ENCODE assay signal across 15 cellular contexts in genomic region chr1:227766653-227767277, GRCh38. TPM values are rescaled to one million over a fixed set of nuclear protein-coding genes. Genes with fewer than 3 reads are reported as not detected.
DNase-seq lines count a peak whose midpoint lies in the region; ATAC-seq and TF ChIP-seq lines count a peak whose summit lies in the region.
"Had no signal": no experiment of that assay in that cellular context is flagged by ENCODE, and none has a peak within 500 bp of the region (broad histone marks: within the 10 kb centered on the region; RNA-seq: fewer than 3 reads in every experiment).

No MANE protein-coding gene starts in this region.

- H2BK5ac ChIP-seq in mesenchymal stem cell (ENCODE audit: low read depth, low read length, poor library complexity, severe bottlenecking): no peak overlapping the region

- peaks cover 45% of the 10 kb centered on the region for H3K79me1 ChIP-seq in mesenchymal stem cell (replicated peaks; ENCODE audit: low read length, poor library complexity, severe bottlenecking)

- no peak overlapping the region for H3K23ac ChIP-seq in mesenchymal stem cell (ENCODE audit: low read length in 2 of 2)

- peak overlapping the region; percentile 9 for H3K4me3 ChIP-seq in CD8-positive, alpha-beta T cell (ENCODE audit: low read depth, low read length)
- H3K4me3 ChIP-seq in mesenchymal stem cell (ENCODE audit: insufficient read depth in 1 of 2, low read depth in 1 of 2, low read length in 2 of 2): no peak overlapping the region
- H3K4me3 ChIP-seq: prostate gland had no signal

- H3K9me3 ChIP-seq in CD8-positive, alpha-beta T cell (ENCODE audit: low read length): no peaks in the 10 kb centered on the region
- H3K9me3 ChIP-seq in mesenchymal stem cell (ENCODE audit: control insufficient read depth, low read length): no peaks in the 10 kb centered on the region
- H3K9me3 ChIP-seq: prostate gland had no signal

- peak; percentile 60 for DNase-seq in NK-92 treated with Interleukin-12 subunit alpha and Interleukin-12 subunit beta, amount 100 ng/mL, for 24 hours (lab: John Stamatoyannopoulos, UW)
- no peak for DNase-seq in NK-92 (lab: John Stamatoyannopoulos, UW; ENCODE audit: unreplicated experiment)
- peak in 1 of 7 experiments; percentile 59 for DNase-seq in CD8-positive, alpha-beta T cell
- DNase-seq in NCI-H774 (lab: John Stamatoyannopoulos, UW): peak; percentile 6
- DNase-seq in endothelial cell (ENCODE audit: low spot score): no peak
- DNase-seq in mesenchymal stem cell: no peak
- no peak for DNase-seq in globus pallidus (ENCODE audit: low spot score)
- DNase-seq: cerebellar nuclear complex, NCI-H187 treated with DMSO at 0.1 percent for 48 hours had no signal

- no peak overlapping the region for H4K8ac ChIP-seq in mesenchymal stem cell (ENCODE audit: low read length)

- H2BK12ac ChIP-seq in mesenchymal stem cell (ENCODE audit: low read length in 2 of 2): no peak overlapping the region

- no peak overlapping the region for H3K4ac ChIP-seq in mesenchymal stem cell (ENCODE audit: low read depth in 1 of 2, low read length in 2 of 2)

- H2BK120ac ChIP-seq in mesenchymal stem cell (ENCODE audit: low read depth, low read length): no peak overlapping the region

- CTCF ChIA-PET in CD8-positive, alpha-beta T cell (lab: Charles Lee): interaction anchor here (1.9 to 12.5 kb wide), 3 partner anchors 8 to 184 kb away, joined by 7 to 264 read pairs (median 8); partner anchors contain the start of gene WNT9A

- H3K18ac ChIP-seq in mesenchymal stem cell (ENCODE audit: low read depth in 1 of 2, low read length in 2 of 2): no peak overlapping the region

- H3K14ac ChIP-seq in mesenchymal stem cell (ENCODE audit: low read length in 2 of 2): no peak overlapping the region

- POLR2A ChIA-PET in CD8-positive, alpha-beta T cell (lab: Charles Lee): interaction anchor here (0.6 to 3.0 kb wide), 10 partner anchors 8 to 181 kb away, joined by 3 to 24 read pairs (median 6); partner anchors contain the start of genes JMJD4, SNAP47 and WNT9A

- 96% methylated on average over 18 of the region's 19 CpGs for WGBS in mesenchymal stem cell

- no peak overlapping the region for H3K9ac ChIP-seq in mesenchymal stem cell (ENCODE audit: low read length)

- peaks cover 6% of the 10 kb centered on the region for H3K36me3 ChIP-seq in CD8-positive, alpha-beta T cell (ENCODE audit: insufficient read depth, low read length)
- peaks cover 45 to 69% of the 10 kb centered on the region in 2 experiments for H3K36me3 ChIP-seq in mesenchymal stem cell (ENCODE audit: control insufficient read depth in 1 of 2, insufficient read depth in 2 of 2, low read depth in 1 of 2, low read length in 2 of 2)
- H3K36me3 ChIP-seq: prostate gland had no signal

- TF ChIP-seq CTCF in CD8-positive, alpha-beta T cell (IDR thresholded peaks at IDR 0.05): no peak
- TF ChIP-seq CTCF in endothelial cell (IDR thresholded peaks at IDR 0.05; ENCODE audit: unreplicated experiment): no peak

- H3K36me3 Mint-ChIP-seq in CD8-positive, alpha-beta T cell: peaks cover 28% of the 10 kb centered on the region
- H3K36me3 Mint-ChIP-seq in endothelial cell (ENCODE audit: low read depth, unreplicated experiment): peaks cover 24% of the 10 kb centered on the region

- H2BK15ac ChIP-seq in mesenchymal stem cell (ENCODE audit: low read depth, poor library complexity, severe bottlenecking): no peak overlapping the region

- H2AK5ac ChIP-seq in mesenchymal stem cell (ENCODE audit: low read length, severe bottlenecking): no peak overlapping the region

- H3K27ac ChIP-seq in CD8-positive, alpha-beta T cell (ENCODE audit: low read depth, low read length): peak overlapping the region; percentile 48
- no peak overlapping the region for H3K27ac ChIP-seq in mesenchymal stem cell (ENCODE audit: low read length, poor library complexity, severe bottlenecking)
- H3K27ac ChIP-seq: prostate gland had no signal

- H3K4me2 ChIP-seq in mesenchymal stem cell (ENCODE audit: low read length, poor library complexity, severe bottlenecking): no peak overlapping the region

- H3K9me3 Mint-ChIP-seq in CD8-positive, alpha-beta T cell: no peaks in the 10 kb centered on the region
- no peaks in the 10 kb centered on the region for H3K9me3 Mint-ChIP-seq in endothelial cell (ENCODE audit: unreplicated experiment)
- H3K9me3 Mint-ChIP-seq: type B pancreatic cell had no signal

- H3K4me1 ChIP-seq in CD8-positive, alpha-beta T cell (ENCODE audit: insufficient read depth, low read length): peaks cover 60% of the 10 kb centered on the region
- H3K4me1 ChIP-seq in mesenchymal stem cell (ENCODE audit: control insufficient read depth, insufficient read depth, low read depth, low read length): peaks cover 43% of the 10 kb centered on the region

- H4K91ac ChIP-seq in mesenchymal stem cell (ENCODE audit: low read length): no peak overlapping the region

- H3K4me3 Mint-ChIP-seq in CD8-positive, alpha-beta T cell: peak overlapping the region; percentile 64
- H3K4me3 Mint-ChIP-seq in endothelial cell (ENCODE audit: unreplicated experiment): peak overlapping the region; percentile 31
- H3K4me3 Mint-ChIP-seq: type B pancreatic cell had no signal

- no peaks in the 10 kb centered on the region for H3K27me3 Mint-ChIP-seq in CD8-positive, alpha-beta T cell (ENCODE audit: low read depth)
- H3K27me3 Mint-ChIP-seq in endothelial cell (ENCODE audit: unreplicated experiment): peaks cover 2% of the 10 kb centered on the region

- no peaks in the 10 kb centered on the region for H3K27me3 ChIP-seq in CD8-positive, alpha-beta T cell (ENCODE audit: insufficient read depth, low read length)
- no peaks in the 10 kb centered on the region for H3K27me3 ChIP-seq in mesenchymal stem cell (ENCODE audit: control insufficient read depth in 1 of 2, insufficient read depth in 1 of 2, low read length in 2 of 2)

- peak overlapping the region; percentile 93 for H3K27ac Mint-ChIP-seq in CD8-positive, alpha-beta T cell
- H3K27ac Mint-ChIP-seq in endothelial cell (ENCODE audit: unreplicated experiment): no peak overlapping the region

- peak; percentile 1 for ATAC-seq in CD8-positive, alpha-beta T cell
- ATAC-seq in HG03342 (IDR thresholded peaks at IDR 0.05; ENCODE audit: unreplicated experiment): no peak

- H2AFZ ChIP-seq in mesenchymal stem cell (ENCODE audit: low read depth, low read length): no peak overlapping the region

- H3K4me1 Mint-ChIP-seq in CD8-positive, alpha-beta T cell (ENCODE audit: low read depth): peaks cover 69% of the 10 kb centered on the region
- H3K4me1 Mint-ChIP-seq in endothelial cell (ENCODE audit: unreplicated experiment): no peaks in the 10 kb centered on the region

- intact Hi-C loops in CD8-positive, alpha-beta T cell (cut with DNase I, micrococcal nuclease): loop anchor here (1.0 to 10.0 kb wide), 4 partner anchors 8 to 318 kb away; partner anchors contain the start of gene ARF1 (in 2 of the 2)

RNA-seq across cellular contexts. Expression of gene SNAP47, which starts 31.5 kb away (rescaled TPM):
- 10 to 100 TPM; 11.0 to 13.8 TPM for total RNA-seq in CD8-positive, alpha-beta T cell
- 32.2 TPM for total RNA-seq in endothelial cell (ENCODE audit: unreplicated experiment)
- 17.0 TPM for polyA plus RNA-seq in mesenchymal stem cell (2013, experiment 1 of 2)
- 15.9 TPM for polyA plus RNA-seq in mesenchymal stem cell (2013, experiment 2 of 2)

RNA-seq across cellular contexts. Expression of gene JMJD4, which starts 31.7 kb away (rescaled TPM):
- total RNA-seq in CD8-positive, alpha-beta T cell: 1 to 10 TPM; 7.4 to 9.5 TPM
- 13.4 TPM for total RNA-seq in endothelial cell (ENCODE audit: unreplicated experiment)
- polyA plus RNA-seq in mesenchymal stem cell (2013, experiment 1 of 2): 9.8 TPM
- 10.1 TPM for polyA plus RNA-seq in mesenchymal stem cell (2013, experiment 2 of 2)

RNA-seq across cellular contexts. Expression of gene PRSS38, which starts 48.7 kb away (rescaled TPM):
- not detected for total RNA-seq in CD8-positive, alpha-beta T cell
- not detected for total RNA-seq in endothelial cell (ENCODE audit: unreplicated experiment)
- polyA plus RNA-seq in mesenchymal stem cell (2013, experiment 1 of 2): not detected
- polyA plus RNA-seq in mesenchymal stem cell (2013, experiment 2 of 2): not detected
- total RNA-seq: glomerular endothelial cell, kidney epithelial cell, OCI-LY7 had no signal

Comparison
In these comparisons a context has a peak if more than half of its experiments do, and no peak if none do; other contexts are left out.
1. DNase-seq: peak in NK-92 treated with Interleukin-12 subunit alpha and Interleukin-12 subunit beta, amount 100 ng/mL, for 24 hours (single experiment) and NCI-H774 (single experiment); none in NK-92 (single experiment), endothelial cell (single experiment), mesenchymal stem cell (single experiment) and globus pallidus (single experiment).